18 cellular contexts compared by ENCODE assay signal in the genomic region with DNA sequence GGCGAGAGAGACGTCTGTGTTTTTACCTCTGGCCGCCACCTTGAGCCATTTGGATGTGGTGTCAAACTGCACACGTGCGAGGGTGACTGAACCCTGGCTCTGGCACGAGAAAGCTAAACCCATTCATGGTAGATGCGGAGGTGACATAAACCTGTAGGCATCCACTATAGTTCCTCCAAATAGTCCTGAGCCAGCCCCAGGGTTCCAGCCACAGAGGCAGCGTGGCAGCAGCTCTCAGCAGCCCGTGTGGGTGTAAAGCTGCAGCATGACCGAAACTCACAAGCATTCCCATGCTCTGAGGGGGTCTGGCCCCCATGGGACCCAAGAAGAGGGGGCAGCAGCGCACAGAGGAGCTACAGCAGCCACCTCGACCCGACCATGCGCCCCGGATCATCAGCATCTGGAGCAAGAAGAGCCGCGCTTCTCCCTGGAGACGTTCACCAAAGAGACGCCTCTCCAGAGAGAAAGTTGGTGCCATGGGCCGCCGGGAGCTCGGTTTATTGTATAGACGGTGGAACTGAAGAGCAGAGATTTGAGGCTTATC.
A peak's percentile ranks its signal among the peaks of the same experiment; 100 is the strongest.
DNase-seq lines count a peak whose midpoint lies in the region; ATAC-seq and TF ChIP-seq lines count a peak whose summit lies in the region.
"Had no signal": no experiment of that assay in that cellular context is flagged by ENCODE, and none has a peak within 500 bp of the region (broad histone marks: within the 10 kb centered on the region; RNA-seq: fewer than 3 reads in every experiment).

No MANE protein-coding gene starts in this region.

- no peak for TF ChIP-seq CTCF in spleen (IDR thresholded peaks at IDR 0.05 in 8 of 11, conservative IDR thresholded peaks at IDR 0.05 in 3 of 11)

- H3K4me1 ChIP-seq in BLaER1: peaks cover 37% of the 10 kb centered on the region
- peaks cover 25 to 47% (median 33%) of the 10 kb centered on the region in 10 experiments for H3K4me1 ChIP-seq in BLaER1 treated with 17β-estradiol and CSF1 and Interleukin-3, amounts not matched to agents 10 nM and 100 nM
- H3K4me1 ChIP-seq in spleen: peaks cover 0 to 9% (median 2%) of the 10 kb centered on the region in 6 donors
- no peaks in the 10 kb centered on the region for H3K4me1 ChIP-seq in trophoblast cell (ENCODE audit: control insufficient read depth in 1 of 2, insufficient read depth in 2 of 2, low read length in 2 of 2)
- H3K4me1 ChIP-seq: HAP-1 had no signal

- H4K91ac ChIP-seq in trophoblast cell (ENCODE audit: low read depth, low read length): no peak overlapping the region

- H3K9me3 ChIP-seq in BLaER1: no peaks in the 10 kb centered on the region
- no peaks in the 10 kb centered on the region for H3K9me3 ChIP-seq in BLaER1 treated with 17β-estradiol and CSF1 and Interleukin-3, amounts not matched to agents 10 nM and 100 nM (replicated peaks in 1 of 11)
- no peaks in the 10 kb centered on the region for H3K9me3 ChIP-seq in spleen
- peaks cover 1% of the 10 kb centered on the region for H3K9me3 ChIP-seq in trophoblast cell (ENCODE audit: insufficient read depth, low read depth, low read length)
- H3K9me3 ChIP-seq: HAP-1 had no signal

- H2BK5ac ChIP-seq in trophoblast cell (ENCODE audit: low read depth, low read length, poor library complexity): no peak overlapping the region

- no peak overlapping the region for H4K12ac ChIP-seq in trophoblast cell (ENCODE audit: low read depth, low read length)

- no peak overlapping the region for H4K8ac ChIP-seq in trophoblast cell (ENCODE audit: low read depth, low read length)

- no peak overlapping the region for H3K4ac ChIP-seq in trophoblast cell (ENCODE audit: low read depth, low read length)

- H3K4me2 ChIP-seq in BLaER1 (peak overlapping the region; percentile 57), trophoblast cell (ENCODE audit: low read length) (no peak overlapping the region)
- peak overlapping the region; percentile 41 to 69 (median 60) for H3K4me2 ChIP-seq in BLaER1 treated with 17β-estradiol and CSF1 and Interleukin-3, amounts not matched to agents 10 nM and 100 nM

- peak; percentile 29 for DNase-seq in left lobe of liver (ENCODE audit: low spot score)
- peak; percentile 54 for DNase-seq in spleen
- no peak for DNase-seq in AML-193 (lab: John Stamatoyannopoulos, UW)
- no peak for DNase-seq in trophoblast cell
- DNase-seq in COLO668 (lab: John Stamatoyannopoulos, UW; ENCODE audit: unreplicated experiment): no peak
- DNase-seq: CD4-positive, CD25-positive, alpha-beta regulatory T cell; DMS153; GF-D8; GM23248; Karpas-422; NCI-H1417 treated with DMSO at 0.1 percent for 48 hours; NCI-H2029; NCI-H345; NCI-H524 treated with DMSO at 0.1 percent for 48 hours; SIG-M5 had no signal

- no peak for TF ChIP-seq POLR2A in spleen (IDR thresholded peaks at IDR 0.05)

- no peak overlapping the region for H3K9ac ChIP-seq in BLaER1
- H3K9ac ChIP-seq in BLaER1 treated with 17β-estradiol and CSF1 and Interleukin-3, amounts not matched to agents 10 nM and 100 nM: no peak overlapping the region
- H3K9ac ChIP-seq in trophoblast cell (ENCODE audit: low read length): no peak overlapping the region
- H3K9ac ChIP-seq: GM23248 had no signal

- H2BK12ac ChIP-seq in trophoblast cell (ENCODE audit: low read length): no peak overlapping the region

- no peaks in the 10 kb centered on the region for H4K20me1 ChIP-seq in BLaER1
- H4K20me1 ChIP-seq in BLaER1 treated with 17β-estradiol and CSF1 and Interleukin-3, amounts not matched to agents 10 nM and 100 nM: no peaks in the 10 kb centered on the region

- H3K27ac ChIP-seq in BLaER1 (no peak overlapping the region), spleen (no peak overlapping the region), trophoblast cell (ENCODE audit: low read depth, low read length) (no peak overlapping the region)
- no peak overlapping the region for H3K27ac ChIP-seq in BLaER1 treated with 17β-estradiol and CSF1 and Interleukin-3, amounts not matched to agents 10 nM and 100 nM
- H3K27ac ChIP-seq: GM23248 had no signal

- 86 to 92% (median 89%) methylated on average over 16 to 23 of the region's 23 CpGs for WGBS in spleen, 5 donors
- no CpG with 5 or more reads among the region's 23 CpGs for WGBS in trophoblast cell (ENCODE audit: extremely low coverage, insufficient coverage, insufficient read length)

- H2BK120ac ChIP-seq in trophoblast cell (ENCODE audit: insufficient read depth, low read length, poor library complexity): no peak overlapping the region

- H2AK5ac ChIP-seq in trophoblast cell (ENCODE audit: low read length): no peak overlapping the region

- H3K23ac ChIP-seq in trophoblast cell (ENCODE audit: low read length): no peak overlapping the region

- no peaks in the 10 kb centered on the region for H3K79me1 ChIP-seq in trophoblast cell (ENCODE audit: low read length)

- H3K36me3 ChIP-seq in BLaER1 (no peaks in the 10 kb centered on the region), spleen (no peaks in the 10 kb centered on the region), trophoblast cell (ENCODE audit: control insufficient read depth in 1 of 2, insufficient read depth in 2 of 2, low read length in 2 of 2) (no peaks in the 10 kb centered on the region)
- H3K36me3 ChIP-seq in BLaER1 treated with 17β-estradiol and CSF1 and Interleukin-3, amounts not matched to agents 10 nM and 100 nM: no peaks in the 10 kb centered on the region
- H3K36me3 ChIP-seq: HAP-1 had no signal

- no peak overlapping the region for H2AFZ ChIP-seq in trophoblast cell (ENCODE audit: insufficient read depth, low read length, poor library complexity)
- H2AFZ ChIP-seq: GM23248 had no signal

- no peak for ATAC-seq in left lobe of liver

- H3K27me3 ChIP-seq in BLaER1 (no peaks in the 10 kb centered on the region), spleen (replicated peaks in 1 of 7) (peaks cover 0 to 9% (median 0%) of the 10 kb centered on the region in 7 donors), trophoblast cell (ENCODE audit: insufficient read depth, low read length) (no peaks in the 10 kb centered on the region)
- peaks cover 0 to 3% (median 0%) of the 10 kb centered on the region in 11 experiments; a peak in 1 of 22 replicates for H3K27me3 ChIP-seq in BLaER1 treated with 17β-estradiol and CSF1 and Interleukin-3, amounts not matched to agents 10 nM and 100 nM

- H3K4me3 ChIP-seq in BLaER1 (no peak overlapping the region), spleen (no peak overlapping the region), trophoblast cell (ENCODE audit: low read depth, low read length) (no peak overlapping the region)
- no peak overlapping the region for H3K4me3 ChIP-seq in BLaER1 treated with 17β-estradiol and CSF1 and Interleukin-3, amounts not matched to agents 10 nM and 100 nM
- H3K4me3 ChIP-seq: GM23248, HAP-1 had no signal

- no peak overlapping the region for H3K18ac ChIP-seq in trophoblast cell (ENCODE audit: low read length)

- intact Hi-C loops in spleen (cut with DNase I; ENCODE audit: low total_unique reads): no loop called here

- H3K79me2 ChIP-seq in trophoblast cell (ENCODE audit: control insufficient read depth, insufficient read depth, low read length, poor library complexity): no peaks in the 10 kb centered on the region

- no peak overlapping the region for H3K14ac ChIP-seq in trophoblast cell (ENCODE audit: low read length)

Comparison
In these comparisons a context has a peak if more than half of its experiments do, and no peak if none do; other contexts are left out.
1. DNase-seq: peak in left lobe of liver (single experiment) and spleen (single experiment); none in AML-193 (0 of 2), trophoblast cell (0 of 2) and COLO668 (single experiment).